1 cellular context compared by ENCODE assay signal in genomic region chr18:28005164-28005563, GRCh38.
TF ChIP-seq lines count a peak whose summit lies in the region.

No MANE protein-coding gene starts in this region.

TF ChIP-seq in WTC11, 78 proteins besides CTCF, POLR2A, EP300 and RAD21 (continued from another document):
- TF ChIP-seq PREB (CRISPR knock-in tag; IDR thresholded peaks at IDR 0.05; ENCODE audit: borderline replicate concordance) (no peak), NR1H2 (CRISPR knock-in tag; IDR thresholded peaks at IDR 0.05) (no peak), AFF4 (CRISPR knock-in tag; IDR thresholded peaks at IDR 0.05; ENCODE audit: borderline replicate concordance) (no peak)
